In the genomic region with DNA sequence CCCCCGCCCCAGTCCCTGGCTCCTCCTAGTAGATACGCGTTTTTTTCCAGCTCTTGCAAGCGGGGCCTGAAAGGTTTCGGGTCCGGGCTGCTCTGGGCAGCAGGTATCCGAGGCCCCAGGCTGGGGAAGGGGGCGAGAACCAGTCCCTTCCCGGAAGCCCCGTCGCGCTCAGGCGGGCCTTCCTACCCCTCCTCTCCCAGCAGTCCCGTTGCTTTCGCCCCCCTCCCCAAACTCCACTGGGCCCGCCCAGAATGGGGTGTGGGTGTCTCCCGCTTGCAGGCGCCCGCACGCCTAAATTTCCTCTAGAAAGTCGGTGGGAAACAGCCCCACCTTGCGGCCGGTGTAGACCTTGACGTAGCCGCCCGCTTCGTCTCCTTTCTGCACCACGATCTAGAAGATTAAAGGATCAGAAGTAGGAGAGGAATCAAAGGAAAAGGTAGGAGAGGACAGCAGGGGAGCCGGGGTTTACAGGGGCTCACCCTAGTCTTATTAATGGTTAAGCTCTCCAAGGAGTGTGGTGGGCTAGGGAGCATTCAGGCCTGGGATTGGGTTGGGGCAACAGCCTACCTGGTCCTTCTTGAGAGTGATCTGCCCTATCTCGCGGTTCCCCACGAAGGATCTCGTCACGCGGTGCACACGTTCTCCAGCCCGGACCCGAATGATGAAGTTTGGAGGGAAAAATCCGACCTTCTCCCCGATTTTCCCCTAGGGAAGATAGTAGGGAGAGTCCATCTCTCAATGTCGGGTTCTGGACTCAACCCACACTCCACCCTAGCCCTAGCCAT, we compare ENCODE assay signal across 8 cellular contexts. TPM values are rescaled to one million over a fixed set of nuclear protein-coding genes. Genes with fewer than 3 reads are reported as not detected.
DNase-seq lines count a peak whose midpoint lies in the region; ATAC-seq lines count a peak whose summit lies in the region.

No MANE protein-coding gene starts in this region.

- peaks cover 53 to 73% (median 67%) of the 10 kb centered on the region in 11 experiments for H3K27me3 ChIP-seq in BLaER1 treated with 17β-estradiol and CSF1 and Interleukin-3, amounts not matched to agents 10 nM and 100 nM
- H3K27me3 ChIP-seq in NT2/D1 (ENCODE audit: insufficient read depth, insufficient read length) (peaks cover 51% of the 10 kb centered on the region), esophagus (ENCODE audit: control insufficient read depth in 1 of 2, insufficient read depth in 2 of 2, low read length in 2 of 2) (peaks cover 0 to 9% of the 10 kb centered on the region in 2 donors)

- peaks cover 0 to 7% (median 3%) of the 10 kb centered on the region in 3 donors for H3K36me3 Mint-ChIP-seq in naive thymus-derived CD8-positive, alpha-beta T cell
- peaks cover 6% of the 10 kb centered on the region for H3K36me3 Mint-ChIP-seq in stimulated activated naive CD8-positive, alpha-beta T cell treated with anti-CD3 and anti-CD28 coated beads, Interleukin-15, Interleukin-2, amounts not matched to agents 100 ng/mL and 50 ng/mL, for 24 hours (ENCODE audit: low read depth)

- no peaks in the 10 kb centered on the region for H3K9me3 ChIP-seq in BLaER1 treated with 17β-estradiol and CSF1 and Interleukin-3, amounts not matched to agents 10 nM and 100 nM (replicated peaks in 1 of 11)
- H3K9me3 ChIP-seq in NT2/D1 (ENCODE audit: insufficient read depth, low read length) (no peaks in the 10 kb centered on the region; the same call in 1 of the 2 replicates), esophagus (ENCODE audit: control insufficient read depth in 2 of 2, insufficient read depth in 1 of 2, low read depth in 1 of 2, low read length in 1 of 2) (no peaks in the 10 kb centered on the region)

- H3K36me3 ChIP-seq in BLaER1 treated with 17β-estradiol and CSF1 and Interleukin-3, amounts not matched to agents 10 nM and 100 nM, result no peaks in the 10 kb centered on the region
- H3K36me3 ChIP-seq in NT2/D1 (ENCODE audit: insufficient read depth, insufficient read length, low read length), result no peaks in the 10 kb centered on the region
- H3K36me3 ChIP-seq in esophagus (ENCODE audit: control insufficient read depth in 2 of 2, insufficient read depth in 2 of 2, low read length in 1 of 2), result no peaks in the 10 kb centered on the region

- H3K27ac ChIP-seq in BLaER1 treated with 17β-estradiol and CSF1 and Interleukin-3, amounts not matched to agents 10 nM and 100 nM, result no peak overlapping the region
- no peak overlapping the region for H3K27ac ChIP-seq in esophagus (ENCODE audit: low read depth in 2 of 2, low read length in 1 of 2)

- peaks cover 42 to 73% (median 65%) of the 10 kb centered on the region in 10 experiments for H3K4me1 ChIP-seq in BLaER1 treated with 17β-estradiol and CSF1 and Interleukin-3, amounts not matched to agents 10 nM and 100 nM
- peaks cover 22% of the 10 kb centered on the region for H3K4me1 ChIP-seq in NT2/D1 (ENCODE audit: insufficient read depth, insufficient read length)
- H3K4me1 ChIP-seq in esophagus (ENCODE audit: control insufficient read depth in 2 of 2, insufficient read depth in 2 of 2, low read length in 1 of 2), result peaks cover 14 to 26% of the 10 kb centered on the region in 2 donors

- H3K9me3 Mint-ChIP-seq in naive thymus-derived CD8-positive, alpha-beta T cell, result no peaks in the 10 kb centered on the region
- H3K9me3 Mint-ChIP-seq in stimulated activated naive CD8-positive, alpha-beta T cell treated with anti-CD3 and anti-CD28 coated beads, Interleukin-15, Interleukin-2, amounts not matched to agents 100 ng/mL and 50 ng/mL, for 24 hours, result no peaks in the 10 kb centered on the region

- H4K20me1 ChIP-seq in BLaER1 treated with 17β-estradiol and CSF1 and Interleukin-3, amounts not matched to agents 10 nM and 100 nM, result peaks cover 9 to 44% (median 29%) of the 10 kb centered on the region in 11 experiments; a peak in 19 of 22 replicates

- peak; percentile 77 for DNase-seq in NT2/D1 (ENCODE audit: low read depth, low spot score)
- DNase-seq in activated T-cell treated with anti-CD3 and anti-CD28 coated beads for 48 hours (ENCODE audit: low read depth), result peak; percentile 79
- peak; percentile 60 to 86 (median 78) for DNase-seq in naive thymus-derived CD8-positive, alpha-beta T cell

- peak; percentile 24 for ATAC-seq in HG03045 (IDR thresholded peaks at IDR 0.05; ENCODE audit: unreplicated experiment)
- ATAC-seq in naive thymus-derived CD8-positive, alpha-beta T cell, result peak; percentile 28 to 36
- no peak for ATAC-seq in GM19395 (IDR thresholded peaks at IDR 0.05; ENCODE audit: unreplicated experiment)

- WGBS in esophagus, 2 donors, result 6 to 7% methylated on average over 41 of the region's 41 CpGs

- peak overlapping the region; percentile 70 to 96 (median 86) for H3K4me3 Mint-ChIP-seq in naive thymus-derived CD8-positive, alpha-beta T cell
- H3K4me3 Mint-ChIP-seq in stimulated activated naive CD8-positive, alpha-beta T cell treated with anti-CD3 and anti-CD28 coated beads, Interleukin-15, Interleukin-2, amounts not matched to agents 100 ng/mL and 50 ng/mL, for 24 hours, result peak overlapping the region; percentile 56

- peak overlapping the region; percentile 92 to 100 (median 99) for H3K4me2 ChIP-seq in BLaER1 treated with 17β-estradiol and CSF1 and Interleukin-3, amounts not matched to agents 10 nM and 100 nM

- peak overlapping the region; percentile 43 to 64 (median 52) for H3K4me3 ChIP-seq in BLaER1 treated with 17β-estradiol and CSF1 and Interleukin-3, amounts not matched to agents 10 nM and 100 nM
- peak overlapping the region; percentile 48 for H3K4me3 ChIP-seq in NT2/D1 (ENCODE audit: insufficient read length, low read depth)
- H3K4me3 ChIP-seq in esophagus (ENCODE audit: low read depth in 1 of 2, low read length in 2 of 2), result peak overlapping the region; percentile 20 to 41

- POLR2A ChIA-PET in naive thymus-derived CD8-positive, alpha-beta T cell (lab: Charles Lee), result interaction anchor here (0.9 to 7.5 kb wide), 3 partner anchors 18 to 29 kb away, joined by 3 to 72 read pairs (median 6); a partner anchor contains a TSS

- H3K9ac ChIP-seq in BLaER1 treated with 17β-estradiol and CSF1 and Interleukin-3, amounts not matched to agents 10 nM and 100 nM, result peak overlapping the region in 5 of 11 experiments; percentile 24 to 64 (median 51); a peak in 9 of 22 replicates
- peak overlapping the region; percentile 76 for H3K9ac ChIP-seq in NT2/D1 (ENCODE audit: insufficient read length, low read depth)

- H3K4me1 Mint-ChIP-seq in naive thymus-derived CD8-positive, alpha-beta T cell, result peaks cover 31 to 54% (median 49%) of the 10 kb centered on the region in 4 donors
- H3K4me1 Mint-ChIP-seq in stimulated activated naive CD8-positive, alpha-beta T cell treated with anti-CD3 and anti-CD28 coated beads, Interleukin-15, Interleukin-2, amounts not matched to agents 100 ng/mL and 50 ng/mL, for 24 hours (ENCODE audit: low read depth), result peaks cover 55% of the 10 kb centered on the region

- H3K27me3 Mint-ChIP-seq in naive thymus-derived CD8-positive, alpha-beta T cell, result peaks cover 23 to 64% (median 47%) of the 10 kb centered on the region in 5 donors
- H3K27me3 Mint-ChIP-seq in stimulated activated naive CD8-positive, alpha-beta T cell treated with anti-CD3 and anti-CD28 coated beads, Interleukin-15, Interleukin-2, amounts not matched to agents 100 ng/mL and 50 ng/mL, for 24 hours, result peaks cover 47% of the 10 kb centered on the region

- peak overlapping the region in 3 of 10 donors; percentile 33 to 56 (median 37) for H3K27ac Mint-ChIP-seq in naive thymus-derived CD8-positive, alpha-beta T cell
- no peak overlapping the region for H3K27ac Mint-ChIP-seq in stimulated activated naive CD8-positive, alpha-beta T cell treated with anti-CD3 and anti-CD28 coated beads, Interleukin-15, Interleukin-2, amounts not matched to agents 100 ng/mL and 50 ng/mL, for 24 hours

RNA-seq across cellular contexts. Expression of a gene that starts 7.3 kb away (rescaled TPM):
- 1 to 10 TPM in 1 of 2 donors, under 1 TPM in 1; 0.96 to 1.4 TPM for polyA plus RNA-seq in esophagus
- total RNA-seq in naive thymus-derived CD8-positive, alpha-beta T cell, result 1 to 10 TPM; 2.5 to 2.6 TPM
- polyA plus RNA-seq in naive thymus-derived CD8-positive, alpha-beta T cell, result not detected

RNA-seq across cellular contexts. Expression of a gene that starts 14.2 kb away (rescaled TPM):
- polyA plus RNA-seq in esophagus, result 10 to 100 TPM; 19.8 to 69.5 TPM
- 10 to 100 TPM; 45.2 to 45.3 TPM for total RNA-seq in naive thymus-derived CD8-positive, alpha-beta T cell
- polyA plus RNA-seq in naive thymus-derived CD8-positive, alpha-beta T cell, result 10 to 100 TPM; 27.3 to 31.2 (median 28.8) TPM

RNA-seq across cellular contexts. Expression of a gene that starts 27.1 kb away (rescaled TPM):
- 1 to 10 TPM in 1 of 2 donors, under 1 TPM in 1; 0.73 to 1.3 TPM for polyA plus RNA-seq in esophagus
- total RNA-seq in naive thymus-derived CD8-positive, alpha-beta T cell, result under 1 TPM; 0.41 to 0.55 TPM
- not detected for polyA plus RNA-seq in naive thymus-derived CD8-positive, alpha-beta T cell
